In the genomic region with DNA sequence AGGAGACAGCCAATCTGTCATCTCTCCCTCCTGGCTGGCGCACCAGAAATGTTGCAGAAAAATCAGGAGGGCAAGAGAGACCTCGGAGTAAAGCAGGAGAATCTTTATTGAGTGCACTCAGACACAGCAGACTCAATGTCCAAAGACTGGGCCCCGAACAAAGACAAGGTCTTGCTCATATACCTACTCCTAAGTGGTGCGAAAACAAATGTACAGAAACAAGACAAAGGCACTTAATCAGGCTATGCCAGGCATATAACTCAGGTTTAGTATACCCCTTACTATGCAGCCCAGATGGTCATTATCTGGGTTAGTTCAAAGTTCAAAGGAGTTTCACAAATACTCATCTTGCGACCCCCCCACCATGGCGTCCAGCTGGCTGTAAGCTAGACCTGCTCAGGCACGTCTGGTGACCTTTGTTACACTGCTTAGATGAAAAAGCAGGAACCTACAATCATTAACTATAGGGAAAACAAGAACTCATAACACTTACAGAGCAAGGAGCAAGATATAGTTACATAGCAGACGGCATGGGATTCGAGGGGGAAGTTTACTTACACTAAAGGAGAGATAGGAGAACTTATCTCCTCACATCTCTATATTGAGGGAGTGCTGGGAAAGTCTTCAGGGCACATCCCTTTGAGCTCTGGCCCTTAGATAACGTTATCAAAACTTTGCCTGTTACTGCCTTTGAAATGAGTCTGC, we compare ENCODE assay signal across 11 cellular contexts. TPM values are rescaled to one million over a fixed set of nuclear protein-coding genes. Genes with fewer than 3 reads are reported as not detected.
DNase-seq lines count a peak whose midpoint lies in the region; ATAC-seq and TF ChIP-seq lines count a peak whose summit lies in the region.
"Had no signal": no experiment of that assay in that cellular context is flagged by ENCODE, and none has a peak within 500 bp of the region (broad histone marks: within the 10 kb centered on the region; RNA-seq: fewer than 3 reads in every experiment).

No MANE protein-coding gene starts in this region.

- TF ChIP-seq CTCF in lower lobe of right lung (IDR thresholded peaks at IDR 0.05): no peak
- no peak for TF ChIP-seq CTCF in mammary epithelial cell (conservative IDR thresholded peaks at IDR 0.05 in 1 of 2, IDR thresholded peaks at IDR 0.05 in 1 of 2; ENCODE audit: extremely low read depth in 1 of 2, insufficient read depth in 1 of 2, low read depth in 1 of 2, low read length in 2 of 2)

- H3K4me2 ChIP-seq in mammary epithelial cell (ENCODE audit: insufficient read depth, low read depth, low read length): no peak overlapping the region

- ATAC-seq in HG02623 (IDR thresholded peaks at IDR 0.05; ENCODE audit: unreplicated experiment): peak; percentile 28
- peak; percentile 28 to 29 for ATAC-seq in lower lobe of right lung

- no peaks in the 10 kb centered on the region for H3K36me3 ChIP-seq in lower lobe of right lung
- H3K36me3 ChIP-seq in mammary epithelial cell (ENCODE audit: insufficient read depth, low read length): no peaks in the 10 kb centered on the region

- no peak overlapping the region for H3K4me3 ChIP-seq in lower lobe of right lung
- no peak overlapping the region for H3K4me3 ChIP-seq in mammary epithelial cell (replicated peaks in 1 of 3; ENCODE audit: insufficient read depth in 1 of 3, low read depth in 2 of 3, low read length in 3 of 3)

- H3K79me2 ChIP-seq in mammary epithelial cell (ENCODE audit: insufficient read depth, low read length): no peaks in the 10 kb centered on the region

- CTCF ChIA-PET in mammary epithelial cell (lab: Charles Lee; ENCODE audit: low non-redundant PET): no interaction called here

- DNase-seq in DMS53 treated with DMSO at 0.1 percent for 48 hours (lab: John Stamatoyannopoulos, UW; ENCODE audit: unreplicated experiment): peak; percentile 62
- DNase-seq in NCI-H69 (lab: John Stamatoyannopoulos, UW): peak; percentile 92
- DNase-seq in lower lobe of right lung: no peak
- no peak for DNase-seq in stimulated activated CD4-positive, alpha-beta T cell treated with anti-CD3 and anti-CD28 coated beads, Interleukin-4, amount 100 ng/mL, for 24 hours
- no peak for DNase-seq in NK-92 (lab: John Stamatoyannopoulos, UW; ENCODE audit: unreplicated experiment)
- no peak for DNase-seq in mammary epithelial cell
- DNase-seq in NCI-H345 treated with DMSO at 0.1 percent for 48 hours (lab: John Stamatoyannopoulos, UW; ENCODE audit: unreplicated experiment): no peak
- DNase-seq: activated CD8-positive, alpha-beta T cell treated with anti-CD3 and anti-CD28 coated beads, Interleukin-2, amount 10 ng/mL, durations not matched to agents 7 days and 5 days; NCI-H446 had no signal

- in situ Hi-C loops in mammary epithelial cell (cut with MboI; ENCODE audit: low sequenced_read_pairs in 2 of 2): no loop called here

- dilution Hi-C loops in mammary epithelial cell (cut with HindIII; ENCODE audit: low sequenced_read_pairs): no loop called here

- peak overlapping the region; percentile 63 for H3K27ac ChIP-seq in lower lobe of right lung
- no peak overlapping the region for H3K27ac ChIP-seq in mammary epithelial cell (ENCODE audit: insufficient read depth, low read depth, low read length)

- 87% methylated on average over 9 of the region's 10 CpGs for WGBS in mammary epithelial cell (ENCODE audit: low coverage, missing lambda C conversion rate)

- H3K4me1 ChIP-seq in lower lobe of right lung: peaks cover 18% of the 10 kb centered on the region
- peaks cover 4% of the 10 kb centered on the region for H3K4me1 ChIP-seq in mammary epithelial cell (ENCODE audit: insufficient read depth, low read length)

- H4K20me1 ChIP-seq in mammary epithelial cell (ENCODE audit: insufficient read depth, low read length): no peaks in the 10 kb centered on the region

- no peak overlapping the region for H3K9ac ChIP-seq in mammary epithelial cell (ENCODE audit: insufficient read depth, low read length)

- H3K9me3 ChIP-seq in lower lobe of right lung: no peaks in the 10 kb centered on the region
- H3K9me3 ChIP-seq in mammary epithelial cell (replicated peaks; ENCODE audit: insufficient read depth, low read length): no peaks in the 10 kb centered on the region

- BruUV-seq in mammary epithelial cell (replicated peaks; lab: Mats Ljungman, UMichigan): no TSS peak

- no peaks in the 10 kb centered on the region for H3K27me3 ChIP-seq in lower lobe of right lung (ENCODE audit: low read depth)
- H3K27me3 ChIP-seq in mammary epithelial cell (ENCODE audit: insufficient read depth, low read length): no peaks in the 10 kb centered on the region

- no peak overlapping the region for H2AFZ ChIP-seq in mammary epithelial cell (ENCODE audit: low read depth, low read length)

- intact Hi-C loops in lower lobe of right lung (cut with DNase I) (no loop called here), mammary epithelial cell (cut with micrococcal nuclease) (no loop called here)

RNA-seq across cellular contexts. Expression of a gene that starts 27.5 kb away (rescaled TPM):
- total RNA-seq in lower lobe of right lung: 1.0 TPM
- 10 to 100 TPM in 1 of 2 donors, 1 to 10 TPM in 1; 4.8 to 18.2 TPM for total RNA-seq in mammary epithelial cell
- polyA plus RNA-seq in mammary epithelial cell: 2.0 TPM
- polyA minus RNA-seq in mammary epithelial cell: 1.4 TPM
- total RNA-seq: activated CD8-positive, alpha-beta T cell treated with anti-CD3 and anti-CD28 coated beads, Interleukin-2, amount 10 ng/mL, durations not matched to agents 7 days and 5 days; H1 had no signal
- polyA plus RNA-seq: H1 had no signal

Comparison
In these comparisons a context has a peak if more than half of its experiments do, and no peak if none do; other contexts are left out.
1. DNase-seq: peak in DMS53 treated with DMSO at 0.1 percent for 48 hours (single experiment) and NCI-H69 (single experiment); none in lower lobe of right lung (single experiment), stimulated activated CD4-positive, alpha-beta T cell treated with anti-CD3 and anti-CD28 coated beads, Interleukin-4, amount 100 ng/mL, for 24 hours (single experiment), NK-92 (single experiment), mammary epithelial cell (single experiment) and NCI-H345 treated with DMSO at 0.1 percent for 48 hours (single experiment).